Comparison of ENCODE assay signal across 7 cellular contexts in the genomic region with DNA sequence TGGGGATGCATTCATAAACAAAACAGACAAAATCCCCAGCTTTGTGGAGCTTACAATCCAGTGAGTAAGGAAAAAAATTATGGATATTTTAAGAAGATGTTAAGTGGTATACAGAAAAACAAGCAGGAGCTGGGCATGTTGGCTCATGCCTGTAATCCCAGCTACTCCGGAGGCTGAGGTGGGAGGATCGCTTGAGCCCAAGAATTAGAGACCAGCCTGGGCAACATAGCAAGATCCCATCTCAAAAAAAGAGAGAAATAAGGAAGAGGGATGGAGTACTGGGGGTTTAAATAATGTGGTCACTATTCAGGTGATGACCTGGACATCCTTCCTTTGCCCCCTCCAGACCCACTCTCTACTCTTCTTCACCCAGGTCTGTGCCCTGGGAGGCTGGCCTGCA. TPM values are rescaled to one million over a fixed set of nuclear protein-coding genes. Genes with fewer than 3 reads are reported as not detected.
"Had no signal": no experiment of that assay in that cellular context is flagged by ENCODE, and none has a peak within 500 bp of the region (broad histone marks: within the 10 kb centered on the region; RNA-seq: fewer than 3 reads in every experiment).

No MANE protein-coding gene starts in this region.

- H3K27ac Mint-ChIP-seq: GM23338, H9, HFFc6, IgD-negative memory B cell had no signal

- H3K4me3 ChIP-seq: GM23338 had no signal

- ATAC-seq: GM23338 had no signal

- H3K4me3 Mint-ChIP-seq: GM23338, H9, HFFc6, IgD-negative memory B cell had no signal

- H3K4me1 Mint-ChIP-seq: IgD-negative memory B cell had no signal

- DNase-seq: H9, HCEC 1CT, HFFc6, KG1 had no signal

- H2AFZ ChIP-seq: GM23338 had no signal

- H3K4me2 ChIP-seq: GM23338 had no signal

- H3K9me3 Mint-ChIP-seq: GM23338, H9, HFFc6, IgD-negative memory B cell had no signal

RNA-seq across cellular contexts. Expression of a gene that starts 55.0 kb away (rescaled TPM):
- total RNA-seq: HT-29 had no signal
